In the genomic region with DNA sequence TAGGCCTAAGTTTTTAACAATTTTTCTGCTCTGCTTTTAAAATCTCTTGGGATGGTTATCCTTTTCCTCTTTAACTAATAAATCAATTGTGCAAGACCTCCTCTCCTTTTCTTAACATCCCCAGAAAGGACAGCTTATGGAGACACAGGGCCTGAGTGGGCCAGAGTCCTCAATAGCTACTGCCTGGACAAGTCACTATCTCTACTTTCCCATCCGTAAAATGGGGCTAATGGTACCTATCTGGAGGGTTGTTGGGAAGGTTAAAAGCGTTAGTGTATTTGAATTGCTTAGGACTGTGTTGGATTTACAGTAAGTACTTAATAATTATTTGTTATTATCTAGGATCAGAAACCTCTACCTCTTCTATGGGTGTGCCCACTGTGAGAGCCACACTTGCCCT, we compare ENCODE assay signal across 23 cellular contexts.
"Had no signal": no experiment of that assay in that cellular context is flagged by ENCODE, and none has a peak within 500 bp of the region (broad histone marks: within the 10 kb centered on the region; RNA-seq: fewer than 3 reads in every experiment).

No MANE protein-coding gene starts in this region.

- H3K27me3 Mint-ChIP-seq: memory B cell; stimulated activated naive CD8-positive, alpha-beta T cell treated with anti-CD3 and anti-CD28 coated beads, Interleukin-15, amount 100 ng/mL, for 72 hours had no signal

- DNase-seq: effector CD8-positive, alpha-beta T cell; foreskin fibroblast; gastrocnemius medialis; heart left ventricle; kidney; naive B cell; pancreas; small intestine; stimulated activated CD4-positive, alpha-beta T cell treated with anti-CD3 and anti-CD28 coated beads, Interleukin-15, amount 100 ng/mL, for 24 hours; stimulated activated CD4-positive, alpha-beta T cell treated with anti-CD3 and anti-CD28 coated beads, Interleukin-2, amount 100 ng/mL, for 48 hours; stimulated activated naive CD4-positive, alpha-beta T cell; stimulated activated naive CD8-positive, alpha-beta T cell treated with anti-CD3 and anti-CD28 coated beads, Interleukin-15, amount 100 ng/mL, for 72 hours; trophoblast cell had no signal

- H3K36me3 Mint-ChIP-seq: memory B cell, naive B cell had no signal

- ATAC-seq: gastrocnemius medialis; heart left ventricle; left lobe of liver; pancreas; stimulated activated naive CD8-positive, alpha-beta T cell treated with anti-CD3 and anti-CD28 coated beads, Interleukin-15, amount 100 ng/mL, for 72 hours had no signal

- H3K79me2 ChIP-seq: hepatocyte had no signal

- H3K9me3 Mint-ChIP-seq: dendritic cell treated with granulocyte-macrophage colony-stimulating factor and Interleukin-4, amounts not matched to agents 40 ng/mL and 50 ng/mL, for 4 days; endodermal cell; memory B cell; naive B cell; stimulated activated naive CD8-positive, alpha-beta T cell treated with anti-CD3 and anti-CD28 coated beads, Interleukin-15, amount 100 ng/mL, for 72 hours had no signal

- H3K4me3 ChIP-seq: gastrocnemius medialis, heart left ventricle, hepatocyte, lung, pancreas, suprapubic skin, vagina had no signal

- H3K9me3 ChIP-seq: gastrocnemius medialis, heart left ventricle, neutrophil, pancreas, suprapubic skin, vagina had no signal

- H3K4me1 ChIP-seq: gastrocnemius medialis, pancreas, vagina had no signal

- H3K27ac Mint-ChIP-seq: dendritic cell treated with granulocyte-macrophage colony-stimulating factor and Interleukin-4, amounts not matched to agents 40 ng/mL and 50 ng/mL, for 4 days; endodermal cell; memory B cell; naive B cell; stimulated activated naive CD8-positive, alpha-beta T cell treated with anti-CD3 and anti-CD28 coated beads, Interleukin-15, amount 100 ng/mL, for 72 hours had no signal

- H3K27me3 ChIP-seq: gastrocnemius medialis, heart left ventricle, hepatocyte, neutrophil, pancreas, suprapubic skin, vagina had no signal

- H2AFZ ChIP-seq: hepatocyte had no signal

- H3K4me3 Mint-ChIP-seq: dendritic cell treated with granulocyte-macrophage colony-stimulating factor and Interleukin-4, amounts not matched to agents 40 ng/mL and 50 ng/mL, for 4 days; endodermal cell; memory B cell; stimulated activated naive CD8-positive, alpha-beta T cell treated with anti-CD3 and anti-CD28 coated beads, Interleukin-15, amount 100 ng/mL, for 72 hours had no signal

- H3K4me2 ChIP-seq: hepatocyte had no signal

- H3K27ac ChIP-seq: epithelial cell of prostate, gastrocnemius medialis, heart left ventricle, hepatocyte, neutrophil, pancreas, suprapubic skin, vagina had no signal

- H3K36me3 ChIP-seq: gastrocnemius medialis, heart left ventricle, neutrophil, pancreas, suprapubic skin, vagina had no signal
